In the genomic region with DNA sequence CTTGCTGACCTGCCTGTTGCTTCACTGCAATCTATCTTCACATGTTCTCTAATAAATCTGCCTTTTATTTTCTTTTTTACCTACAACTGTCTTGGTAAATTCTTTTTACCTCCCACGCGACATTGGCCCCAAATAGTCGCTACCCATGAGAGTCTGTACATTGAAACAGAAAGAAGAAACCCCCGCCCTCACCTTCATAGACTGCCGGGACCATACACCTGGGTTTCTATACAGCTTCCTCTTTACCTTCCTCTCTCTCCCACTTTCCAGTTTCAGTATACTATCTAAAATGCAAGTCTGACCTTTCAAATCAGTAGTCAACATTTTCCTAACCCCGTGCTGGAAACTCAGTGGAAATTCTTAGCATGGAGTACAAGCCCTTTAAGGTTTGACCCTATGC, we compare ENCODE assay signal across 16 cellular contexts. TPM values are rescaled to one million over a fixed set of nuclear protein-coding genes. Genes with fewer than 3 reads are reported as not detected.
A peak's percentile ranks its signal among the peaks of the same experiment; 100 is the strongest.
DNase-seq lines count a peak whose midpoint lies in the region; ATAC-seq and TF ChIP-seq lines count a peak whose summit lies in the region.
"Had no signal": no experiment of that assay in that cellular context is flagged by ENCODE, and none has a peak within 500 bp of the region (broad histone marks: within the 10 kb centered on the region; RNA-seq: fewer than 3 reads in every experiment).

No MANE protein-coding gene starts in this region.

- DNase-seq in spleen (no peak), DMS 273 treated with DMSO at 0.1 percent for 48 hours (lab: John Stamatoyannopoulos, UW) (no peak), midbrain (lab: John Stamatoyannopoulos, UW) (no peak)
- DNase-seq: adrenal gland, COR-L47, erythroblast, NCI-H2107, tibial artery had no signal

- H3K4me3 ChIP-seq in GM08714 (ENCODE audit: low read length) (peak overlapping the region; percentile 14; the same call in 1 of the 2 replicates), spleen (no peak overlapping the region)
- H3K4me3 ChIP-seq: adrenal gland, smooth muscle cell, tibial artery had no signal

- no peak for TF ChIP-seq CTCF in spleen (IDR thresholded peaks at IDR 0.05 in 8 of 11, conservative IDR thresholded peaks at IDR 0.05 in 3 of 11)

- peaks cover 3 to 26% (median 25%) of the 10 kb centered on the region in 6 donors for H3K4me1 ChIP-seq in spleen

- WGBS in spleen, 5 donors, result 60 to 74% (median 71%) methylated on average over 6 of the region's 6 CpGs

- no peak overlapping the region for H3K27ac ChIP-seq in spleen
- H3K27ac ChIP-seq: adrenal gland, tibial artery had no signal

- intact Hi-C loops in spleen (cut with DNase I; ENCODE audit: low total_unique reads), result no loop called here

- peak; percentile 65 for ATAC-seq in GM19395 (IDR thresholded peaks at IDR 0.05; ENCODE audit: unreplicated experiment)
- ATAC-seq in HG02623 (IDR thresholded peaks at IDR 0.05; ENCODE audit: unreplicated experiment), result peak; percentile 41
- ATAC-seq in HG03378 (IDR thresholded peaks at IDR 0.05; ENCODE audit: unreplicated experiment), result peak; percentile 59
- no peak for ATAC-seq in HG03460 (IDR thresholded peaks at IDR 0.05; ENCODE audit: unreplicated experiment)

- no peaks in the 10 kb centered on the region for H3K9me3 ChIP-seq in spleen
- H3K9me3 ChIP-seq: adrenal gland, tibial artery had no signal

- H3K27me3 ChIP-seq in spleen (replicated peaks in 1 of 7), result peaks cover 0 to 59% (median 16%) of the 10 kb centered on the region in 7 donors

- no peaks in the 10 kb centered on the region for H3K36me3 ChIP-seq in spleen
- H3K36me3 ChIP-seq: adrenal gland, tibial artery had no signal

- no peak for TF ChIP-seq POLR2A in spleen (IDR thresholded peaks at IDR 0.05)

RNA-seq across cellular contexts. Expression of gene SLC8A3, which starts 4.8 kb away (rescaled TPM):
- under 1 TPM; 0.19 to 0.52 (median 0.33) TPM for total RNA-seq in spleen
- not detected for polyA plus RNA-seq in spleen
- total RNA-seq: A172, SK-MEL-5, smooth muscle cell had no signal
- polyA plus RNA-seq: smooth muscle cell had no signal
